ENCODE assay signal across 15 cellular contexts in genomic region chr6:44035621-44036020, GRCh38.
DNase-seq lines count a peak whose midpoint lies in the region; ATAC-seq, FAIRE-seq and TF ChIP-seq lines count a peak whose summit lies in the region.
"Had no signal": no experiment of that assay in that cellular context is flagged by ENCODE, and none has a peak within 500 bp of the region (broad histone marks: within the 10 kb centered on the region; RNA-seq: fewer than 3 reads in every experiment).

No MANE protein-coding gene starts in this region.

- FAIRE-seq in bronchial epithelial cell (lab: Jason Lieb, UNC), result no peak
- FAIRE-seq: kidney had no signal

- H3K27me3 ChIP-seq in BE2C (no peaks in the 10 kb centered on the region), bronchial epithelial cell (ENCODE audit: control insufficient read depth, insufficient read depth, low read length) (no peaks in the 10 kb centered on the region)

- TF ChIP-seq CTCF in BE2C (IDR thresholded peaks at IDR 0.05; ENCODE audit: low read depth, low read length), result no peak
- TF ChIP-seq CTCF in bronchial epithelial cell (IDR thresholded peaks at IDR 0.05; ENCODE audit: insufficient read depth, low read length, severe bottlenecking), result no peak
- no peak for TF ChIP-seq CTCF in omental fat pad (IDR thresholded peaks at IDR 0.05)

- no peaks in the 10 kb centered on the region for H3K9me3 ChIP-seq in BE2C

- H3K36me3 ChIP-seq in BE2C (no peaks in the 10 kb centered on the region), bronchial epithelial cell (ENCODE audit: control insufficient read depth, insufficient read depth, low read length) (no peaks in the 10 kb centered on the region)

- in situ Hi-C loops in ACHN (cut with HindIII; ENCODE audit: low pct_ligation_motif_present, low pct_unique_long_range_greater_than_20kb, low sequenced_read_pairs), result no loop called here

- H3K4me1 ChIP-seq in BE2C, result peaks cover 10% of the 10 kb centered on the region
- H3K4me1 ChIP-seq: parathyroid adenoma had no signal

- ATAC-seq in omental fat pad (ENCODE audit: low FRiP score) (no peak), HG03139 (IDR thresholded peaks at IDR 0.05; ENCODE audit: unreplicated experiment) (no peak), GM18519 (IDR thresholded peaks at IDR 0.05; ENCODE audit: low FRiP score, unreplicated experiment) (no peak)
- ATAC-seq: activated CD8-positive, alpha-beta T cell treated with anti-CD3 and anti-CD28 coated beads, Interleukin-2, amount 10 ng/mL, durations not matched to agents 7 days and 5 days had no signal

- H3K4me3 ChIP-seq in BE2C (ENCODE audit: low read depth, low read length) (no peak overlapping the region), bronchial epithelial cell (ENCODE audit: low read depth, low read length) (no peak overlapping the region)

- DNase-seq in BE2C (peak; percentile 44), M059J (ENCODE audit: low read depth) (peak; percentile 57), bronchial epithelial cell (ENCODE audit: low read depth) (peak; percentile 65), omental fat pad (ENCODE audit: low spot score) (peak; percentile 18), activated gamma-delta T cell treated with Interleukin-2 at 50 U/mL for 16 hours (no peak), ACHN (no peak)
- DNase-seq: activated CD8-positive, alpha-beta T cell treated with anti-CD3 and anti-CD28 coated beads, Interleukin-2, amount 10 ng/mL, durations not matched to agents 7 days and 5 days; activated effector memory CD4-positive, alpha-beta T cell treated with Interleukin-2 at 50 U/mL for 16 hours; NCI-H1417 treated with DMSO at 0.1 percent for 48 hours; SHP77; stimulated activated CD4-positive, alpha-beta T cell treated with anti-CD3 and anti-CD28 coated beads, Interleukin-15, amount 100 ng/mL, for 24 hours had no signal

Comparison
In these comparisons a context has a peak if more than half of its experiments do, and no peak if none do; other contexts are left out.
1. DNase-seq: peak in BE2C (single experiment), M059J (single experiment), bronchial epithelial cell (single experiment) and omental fat pad (single experiment); none in activated gamma-delta T cell treated with Interleukin-2 at 50 U/mL for 16 hours (single experiment) and ACHN (single experiment).